In genomic region chr16:71684280-71684679, GRCh38 we compare ENCODE assay signal across 5 cellular contexts. TPM values are rescaled to one million over a fixed set of nuclear protein-coding genes. Genes with fewer than 3 reads are reported as not detected.
"Had no signal": no experiment of that assay in that cellular context is flagged by ENCODE, and none has a peak within 500 bp of the region (broad histone marks: within the 10 kb centered on the region; RNA-seq: fewer than 3 reads in every experiment).

No MANE protein-coding gene starts in this region.

RNA-seq across cellular contexts. Expression of gene MARVELD3, which starts 58.3 kb away (rescaled TPM):
- total RNA-seq: OCI-LY7, Right ventricle myocardium inferior, Right ventricle myocardium superior, RPMI7951, SJSA1 had no signal
